8 cellular contexts compared by ENCODE assay signal in the genomic region with DNA sequence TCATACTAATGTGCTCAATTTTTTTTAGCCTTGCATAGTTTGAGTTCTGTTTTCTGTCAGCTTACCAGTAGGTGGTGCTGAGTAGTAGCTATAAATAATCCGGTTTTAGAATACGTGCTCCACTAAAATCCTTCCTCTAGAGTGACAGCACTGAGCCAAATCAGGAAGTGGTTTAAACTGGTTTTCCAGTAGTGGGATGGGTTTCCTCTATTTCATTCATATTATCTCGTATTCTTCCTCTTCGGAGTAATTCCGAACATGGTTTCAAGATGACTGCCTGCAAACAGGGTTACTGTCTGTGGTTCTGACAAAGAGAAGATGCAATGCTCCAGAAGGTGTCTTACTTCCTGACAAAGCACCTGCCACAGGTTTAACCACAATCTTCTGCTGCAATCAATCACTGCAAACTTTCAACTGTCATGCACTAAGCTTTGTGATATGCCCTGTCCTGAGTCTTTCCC.
DNase-seq lines count a peak whose midpoint lies in the region; ATAC-seq and TF ChIP-seq lines count a peak whose summit lies in the region.
"Had no signal": no experiment of that assay in that cellular context is flagged by ENCODE, and none has a peak within 500 bp of the region (broad histone marks: within the 10 kb centered on the region; RNA-seq: fewer than 3 reads in every experiment).

No MANE protein-coding gene starts in this region.

- H3K4me1 Mint-ChIP-seq in GM23338, result peaks cover 13% of the 10 kb centered on the region

- peaks cover 1% of the 10 kb centered on the region for H3K27me3 Mint-ChIP-seq in GM23338 (ENCODE audit: insufficient read depth, low read depth, poor library complexity)

- no peaks in the 10 kb centered on the region for H3K9me3 ChIP-seq in MM.1S (replicated peaks; ENCODE audit: insufficient read depth, low read length)
- H3K9me3 ChIP-seq in thymus (ENCODE audit: control insufficient read depth), result no peaks in the 10 kb centered on the region

- H3F3A ChIP-seq in GM23338 (replicated peaks; ENCODE audit: low read depth), result no peaks in the 10 kb centered on the region
- no peaks in the 10 kb centered on the region for H3F3A ChIP-seq in MM.1S (ENCODE audit: insufficient read depth, low read length)

- H3K27me3 ChIP-seq in GM23338 (ENCODE audit: insufficient read depth) (no peaks in the 10 kb centered on the region), MM.1S (replicated peaks; ENCODE audit: insufficient read depth, low read length) (no peaks in the 10 kb centered on the region), thymus (ENCODE audit: control insufficient read depth, insufficient read depth) (no peaks in the 10 kb centered on the region)

- H3K79me2 ChIP-seq in GM23338 (replicated peaks; ENCODE audit: insufficient read depth) (no peaks in the 10 kb centered on the region), MM.1S (ENCODE audit: low read length) (no peaks in the 10 kb centered on the region)

- H4K20me1 ChIP-seq in GM23338 (replicated peaks; ENCODE audit: insufficient read depth), result no peaks in the 10 kb centered on the region
- H4K20me1 ChIP-seq in MM.1S (ENCODE audit: insufficient read depth, low read length), result no peaks in the 10 kb centered on the region

- H3K4me2 ChIP-seq in GM23338 (no peak overlapping the region), MM.1S (ENCODE audit: low read depth, low read length) (peak overlapping the region; percentile 24; the same call in 1 of the 2 replicates)

- H3K27ac Mint-ChIP-seq in GM23338, result no peak overlapping the region

- H3K36me3 ChIP-seq in GM23338 (ENCODE audit: insufficient read depth), result no peaks in the 10 kb centered on the region
- H3K36me3 ChIP-seq in MM.1S (replicated peaks; ENCODE audit: insufficient read depth, low read length), result no peaks in the 10 kb centered on the region
- no peaks in the 10 kb centered on the region for H3K36me3 ChIP-seq in thymus (ENCODE audit: control insufficient read depth, insufficient read depth)

- peak; percentile 58 for DNase-seq in GM23338 (ENCODE audit: low spot score)
- DNase-seq in MM.1S, result peak; percentile 65
- DNase-seq in amniotic epithelial cell (ENCODE audit: low read depth), result peak; percentile 22
- DNase-seq in NCI-H2171 (lab: John Stamatoyannopoulos, UW), result no peak
- DNase-seq in DMS153 (lab: John Stamatoyannopoulos, UW), result no peak

- peak; percentile 49 for TF ChIP-seq CTCF in GM12874 (IDR thresholded peaks at IDR 0.05; ENCODE audit: insufficient read depth, low read depth, low read length)
- TF ChIP-seq CTCF in GM23338 (conservative IDR thresholded peaks at IDR 0.05; ENCODE audit: low read depth in 2 of 2), result peak; percentile 65 to 79
- peak; percentile 80 for TF ChIP-seq CTCF in MM.1S (IDR thresholded peaks at IDR 0.05; ENCODE audit: low read length)

- peaks cover 13% of the 10 kb centered on the region for H3K9me3 Mint-ChIP-seq in GM23338

- no peak overlapping the region for H3K9ac ChIP-seq in MM.1S (ENCODE audit: low read length)

- ATAC-seq in GM23338, result peak; percentile 39; the same call in 1 of the 3 replicates

- no peak overlapping the region for H3K4me3 ChIP-seq in GM23338
- peak overlapping the region; percentile 22 for H3K4me3 ChIP-seq in MM.1S (ENCODE audit: low read length)
- H3K4me3 ChIP-seq in thymus (ENCODE audit: low read length), result peak overlapping the region; percentile 41
- H3K4me3 ChIP-seq: skin epidermis had no signal

- H3K27ac ChIP-seq in GM23338 (ENCODE audit: low read depth) (no peak overlapping the region), MM.1S (ENCODE audit: low read length) (peak overlapping the region; percentile 37; the same call in 1 of the 2 replicates), thymus (ENCODE audit: low read depth) (no peak overlapping the region)
- H3K27ac ChIP-seq: skin epidermis had no signal

- no peak overlapping the region for H3K4me3 Mint-ChIP-seq in GM23338

- H2AFZ ChIP-seq in GM23338 (no peak overlapping the region), MM.1S (ENCODE audit: low read length) (peak overlapping the region; percentile 36)

- H3K36me3 Mint-ChIP-seq in GM23338 (ENCODE audit: low read depth), result peaks cover 7% of the 10 kb centered on the region; the same call in 2 of the 3 replicates

- H3K9me2 ChIP-seq in GM23338 (ENCODE audit: insufficient read depth) (no peaks in the 10 kb centered on the region), MM.1S (replicated peaks; ENCODE audit: insufficient read depth, low read length) (no peaks in the 10 kb centered on the region)

- WGBS in thymus, result 14% methylated on average over 5 of the region's 5 CpGs

- H3K4me1 ChIP-seq in GM23338 (ENCODE audit: insufficient read depth) (no peaks in the 10 kb centered on the region), MM.1S (ENCODE audit: low read length) (peaks cover 7% of the 10 kb centered on the region; the same call in 1 of the 2 replicates), thymus (ENCODE audit: control insufficient read depth, insufficient read depth, low read length) (peaks cover 2% of the 10 kb centered on the region)

TF ChIP-seq in GM23338, 12 proteins besides CTCF, POLR2A, EP300 and RAD21 (continues in another document):
- TF ChIP-seq EZH2phosphoT487 (IDR thresholded peaks at IDR 0.05; ENCODE audit: unreplicated experiment) (no peak), POLR2AphosphoS5 (IDR thresholded peaks at IDR 0.05; ENCODE audit: low read depth) (no peak), JUNB (IDR thresholded peaks at IDR 0.05; ENCODE audit: unreplicated experiment) (no peak), CREB1 (CRISPR knock-in tag; IDR thresholded peaks at IDR 0.05; ENCODE audit: low read depth) (no peak), EZH2 (IDR thresholded peaks at IDR 0.05; ENCODE audit: low read depth, unreplicated experiment) (no peak), STAT1 (IDR thresholded peaks at IDR 0.05; ENCODE audit: unreplicated experiment) (no peak), ZNF331 (CRISPR knock-in tag; IDR thresholded peaks at IDR 0.05; ENCODE audit: low read depth) (no peak), ZNF114 (CRISPR knock-in tag; IDR thresholded peaks at IDR 0.05) (no peak)
- TF ChIP-seq, protein P1, sequence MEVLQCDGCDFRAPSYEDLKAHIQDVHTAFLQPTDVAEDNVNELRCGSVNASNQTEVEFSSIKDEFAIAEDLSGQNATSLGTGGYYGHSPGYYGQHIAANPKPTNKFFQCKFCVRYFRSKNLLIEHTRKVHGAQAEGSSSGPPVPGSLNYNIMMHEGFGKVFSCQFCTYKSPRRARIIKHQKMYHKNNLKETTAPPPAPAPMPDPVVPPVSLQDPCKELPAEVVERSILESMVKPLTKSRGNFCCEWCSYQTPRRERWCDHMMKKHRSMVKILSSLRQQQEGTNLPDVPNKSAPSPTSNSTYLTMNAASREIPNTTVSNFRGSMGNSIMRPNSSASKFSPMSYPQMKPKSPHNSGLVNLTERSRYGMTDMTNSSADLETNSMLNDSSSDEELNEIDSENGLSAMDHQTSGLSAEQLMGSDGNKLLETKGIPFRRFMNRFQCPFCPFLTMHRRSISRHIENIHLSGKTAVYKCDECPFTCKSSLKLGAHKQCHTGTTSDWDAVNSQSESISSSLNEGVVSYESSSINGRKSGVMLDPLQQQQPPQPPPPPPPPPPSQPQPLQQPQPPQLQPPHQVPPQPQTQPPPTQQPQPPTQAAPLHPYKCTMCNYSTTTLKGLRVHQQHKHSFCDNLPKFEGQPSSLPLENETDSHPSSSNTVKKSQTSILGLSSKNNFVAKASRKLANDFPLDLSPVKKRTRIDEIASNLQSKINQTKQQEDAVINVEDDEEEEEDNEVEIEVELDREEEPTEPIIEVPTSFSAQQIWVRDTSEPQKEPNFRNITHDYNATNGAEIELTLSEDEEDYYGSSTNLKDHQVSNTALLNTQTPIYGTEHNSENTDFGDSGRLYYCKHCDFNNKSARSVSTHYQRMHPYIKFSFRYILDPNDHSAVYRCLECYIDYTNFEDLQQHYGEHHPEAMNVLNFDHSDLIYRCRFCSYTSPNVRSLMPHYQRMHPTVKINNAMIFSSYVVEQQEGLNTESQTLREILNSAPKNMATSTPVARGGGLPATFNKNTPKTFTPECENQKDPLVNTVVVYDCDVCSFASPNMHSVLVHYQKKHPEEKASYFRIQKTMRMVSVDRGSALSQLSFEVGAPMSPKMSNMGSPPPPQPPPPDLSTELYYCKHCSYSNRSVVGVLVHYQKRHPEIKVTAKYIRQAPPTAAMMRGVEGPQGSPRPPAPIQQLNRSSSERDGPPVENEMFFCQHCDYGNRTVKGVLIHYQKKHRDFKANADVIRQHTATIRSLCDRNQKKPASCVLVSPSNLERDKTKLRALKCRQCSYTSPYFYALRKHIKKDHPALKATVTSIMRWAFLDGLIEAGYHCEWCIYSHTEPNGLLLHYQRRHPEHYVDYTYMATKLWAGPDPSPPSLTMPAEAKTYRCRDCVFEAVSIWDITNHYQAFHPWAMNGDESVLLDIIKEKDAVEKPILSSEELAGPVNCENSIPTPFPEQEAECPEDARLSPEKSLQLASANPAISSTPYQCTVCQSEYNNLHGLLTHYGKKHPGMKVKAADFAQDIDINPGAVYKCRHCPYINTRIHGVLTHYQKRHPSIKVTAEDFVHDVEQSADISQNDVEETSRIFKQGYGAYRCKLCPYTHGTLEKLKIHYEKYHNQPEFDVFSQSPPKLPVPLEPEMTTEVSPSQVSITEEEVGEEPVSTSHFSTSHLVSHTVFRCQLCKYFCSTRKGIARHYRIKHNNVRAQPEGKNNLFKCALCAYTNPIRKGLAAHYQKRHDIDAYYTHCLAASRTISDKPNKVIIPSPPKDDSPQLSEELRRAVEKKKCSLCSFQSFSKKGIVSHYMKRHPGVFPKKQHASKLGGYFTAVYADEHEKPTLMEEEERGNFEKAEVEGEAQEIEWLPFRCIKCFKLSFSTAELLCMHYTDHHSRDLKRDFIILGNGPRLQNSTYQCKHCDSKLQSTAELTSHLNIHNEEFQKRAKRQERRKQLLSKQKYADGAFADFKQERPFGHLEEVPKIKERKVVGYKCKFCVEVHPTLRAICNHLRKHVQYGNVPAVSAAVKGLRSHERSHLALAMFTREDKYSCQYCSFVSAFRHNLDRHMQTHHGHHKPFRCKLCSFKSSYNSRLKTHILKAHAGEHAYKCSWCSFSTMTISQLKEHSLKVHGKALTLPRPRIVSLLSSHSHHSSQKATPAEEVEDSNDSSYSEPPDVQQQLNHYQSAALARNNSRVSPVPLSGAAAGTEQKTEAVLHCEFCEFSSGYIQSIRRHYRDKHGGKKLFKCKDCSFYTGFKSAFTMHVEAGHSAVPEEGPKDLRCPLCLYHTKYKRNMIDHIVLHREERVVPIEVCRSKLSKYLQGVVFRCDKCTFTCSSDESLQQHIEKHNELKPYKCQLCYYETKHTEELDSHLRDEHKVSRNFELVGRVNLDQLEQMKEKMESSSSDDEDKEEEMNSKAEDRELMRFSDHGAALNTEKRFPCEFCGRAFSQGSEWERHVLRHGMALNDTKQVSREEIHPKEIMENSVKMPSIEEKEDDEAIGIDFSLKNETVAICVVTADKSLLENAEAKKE (CRISPR knock-in tag; IDR thresholded peaks at IDR 0.05), result no peak

Comparison
In these comparisons a context has a peak if more than half of its experiments do, and no peak if none do; other contexts are left out.
1. DNase-seq: peak in GM23338 (single experiment), MM.1S (single experiment) and amniotic epithelial cell (single experiment); none in NCI-H2171 (single experiment) and DMS153 (single experiment).
2. Peak in every context shown above with its lines, with median percentiles within 50 percentile points of each other: CTCF ChIP-seq.